Comparison of ENCODE assay signal across 33 cellular contexts in genomic region chr22:31461699-31462098, GRCh38.
"Had no signal": no experiment of that assay in that cellular context is flagged by ENCODE, and none has a peak within 500 bp of the region (broad histone marks: within the 10 kb centered on the region; RNA-seq: fewer than 3 reads in every experiment).

No MANE protein-coding gene starts in this region.

- H3K36me3 ChIP-seq: breast epithelium had no signal

- H3K4me1 ChIP-seq: ascending aorta, breast epithelium, colonic mucosa had no signal

- DNase-seq: activated B cell treated with CpG ODN at 0.5 μM for 24 hours; activated CD4-positive, alpha-beta T cell treated with anti-CD3 and anti-CD28 coated beads for 48 hours; activated CD4-positive, alpha-beta T cell treated with anti-CD3 and anti-CD28 coated beads, Interleukin-2, amount 50 U/mL, for 1 hour; activated CD4-positive, alpha-beta T cell treated with anti-CD3 and anti-CD28 coated beads, Interleukin-2, amount 50 U/mL, for 48 hours; activated CD8-positive, alpha-beta memory T cell treated with anti-CD3 and anti-CD28 coated beads for 24 hours; activated CD8-positive, alpha-beta memory T cell treated with anti-CD3 and anti-CD28 coated beads, Interleukin-2, amount 50 U/mL, for 48 hours; activated CD8-positive, alpha-beta T cell treated with anti-CD3 and anti-CD28 coated beads for 36 hours; activated effector memory CD4-positive, alpha-beta T cell treated with Interleukin-2 at 50 U/mL for 16 hours; activated gamma-delta T cell treated with Interleukin-2 at 50 U/mL for 16 hours; activated naive CD4-positive, alpha-beta T cell treated with anti-CD3 and anti-CD28 coated beads for 36 hours; activated naive CD8-positive, alpha-beta T cell treated with anti-CD3 and anti-CD28 coated beads, Interleukin-2, amount 10 ng/mL, durations not matched to agents 7 days and 5 days; activated T-cell treated with anti-CD3 and anti-CD28 coated beads, Interleukin-2, amount 50 U/mL, for 48 hours; central memory CD4-positive, alpha-beta T cell; cerebellar nuclear complex; colonic mucosa; effector CD8-positive, alpha-beta T cell; foreskin fibroblast; head of caudate nucleus; T-helper 1 cell; T-helper 17 cell; T1000; WERI-Rb-1 had no signal

- ATAC-seq: activated CD4-positive, CD25-positive, alpha-beta regulatory T cell treated with anti-CD3 and anti-CD28 coated beads, Interleukin-2, amount 50 U/mL, for 24 hours; activated CD8-positive, alpha-beta T cell treated with anti-CD3 and anti-CD28 coated beads for 36 hours; activated naive CD4-positive, alpha-beta T cell treated with anti-CD3 and anti-CD28 coated beads, Interleukin-2, amount 50 U/mL, for 72 hours; esophagus mucosa; T-helper 17 cell had no signal

- H3K27me3 ChIP-seq: ascending aorta, breast epithelium, cardiac muscle cell, colonic mucosa had no signal

- H3K4me3 ChIP-seq: ascending aorta, breast epithelium, cardiac muscle cell, colonic mucosa had no signal

- H3K9me3 Mint-ChIP-seq: activated B cell treated with CpG ODN at 0.5 μM for 24 hours; activated CD8-positive, alpha-beta T cell treated with anti-CD3 and anti-CD28 coated beads for 36 hours; activated naive CD4-positive, alpha-beta T cell treated with anti-CD3 and anti-CD28 coated beads for 36 hours; activated naive CD4-positive, alpha-beta T cell treated with anti-CD3 and anti-CD28 coated beads, Interleukin-2, amount 50 U/mL, for 72 hours; activated naive CD8-positive, alpha-beta T cell treated with anti-CD3 and anti-CD28 coated beads, Interleukin-2, amount 10 ng/mL, durations not matched to agents 7 days and 5 days; activated T-helper 1 cell treated with anti-CD3 and anti-CD28 coated beads, Interleukin-12 subunit alpha, Interleukin-12 subunit beta, Interleukin-2, Interleukin-4 antibody, amounts not matched to agents 30 ng/mL and 10 ng/mL and 1 ng/mL, durations not matched to agents 14 hours and 24 hours and 36 hours; brain; T-helper 2 cell treated with Interferon-gamma antibody and Interleukin-4, amounts not matched to agents 5 μg/mL and 100 μg/mL, for 36 hours had no signal

- H3K9me3 ChIP-seq: ascending aorta, breast epithelium, colonic mucosa had no signal

- H3K4me3 Mint-ChIP-seq: activated B cell treated with CpG ODN at 0.5 μM for 24 hours; activated CD8-positive, alpha-beta T cell treated with anti-CD3 and anti-CD28 coated beads for 36 hours; activated naive CD4-positive, alpha-beta T cell treated with anti-CD3 and anti-CD28 coated beads for 36 hours; activated naive CD8-positive, alpha-beta T cell treated with anti-CD3 and anti-CD28 coated beads, Interleukin-2, amount 10 ng/mL, durations not matched to agents 7 days and 5 days; activated T-helper 1 cell treated with anti-CD3 and anti-CD28 coated beads, Interleukin-12 subunit alpha, Interleukin-12 subunit beta, Interleukin-2, Interleukin-4 antibody, amounts not matched to agents 30 ng/mL and 10 ng/mL and 1 ng/mL, durations not matched to agents 14 hours and 24 hours and 36 hours; brain; T-helper 17 cell; T-helper 2 cell treated with Interferon-gamma antibody and Interleukin-4, amounts not matched to agents 5 μg/mL and 100 μg/mL, for 36 hours had no signal

- FAIRE-seq: endometrium, frontal cortex had no signal

- H3K27ac ChIP-seq: ascending aorta, breast epithelium, cardiac muscle cell, colonic mucosa, WERI-Rb-1 had no signal

- H3K4me1 Mint-ChIP-seq: activated B cell treated with CpG ODN at 0.5 μM for 24 hours, brain had no signal

- H3K27ac Mint-ChIP-seq: activated B cell treated with CpG ODN at 0.5 μM for 24 hours; activated CD8-positive, alpha-beta T cell treated with anti-CD3 and anti-CD28 coated beads for 36 hours; activated naive CD4-positive, alpha-beta T cell treated with anti-CD3 and anti-CD28 coated beads for 36 hours; activated naive CD8-positive, alpha-beta T cell treated with anti-CD3 and anti-CD28 coated beads, Interleukin-2, amount 10 ng/mL, durations not matched to agents 7 days and 5 days; activated T-helper 1 cell treated with anti-CD3 and anti-CD28 coated beads, Interleukin-12 subunit alpha, Interleukin-12 subunit beta, Interleukin-2, Interleukin-4 antibody, amounts not matched to agents 30 ng/mL and 10 ng/mL and 1 ng/mL, durations not matched to agents 14 hours and 24 hours and 36 hours; brain; T-helper 17 cell; T-helper 2 cell treated with Interferon-gamma antibody and Interleukin-4, amounts not matched to agents 5 μg/mL and 100 μg/mL, for 36 hours had no signal

- H3K27me3 Mint-ChIP-seq: activated B cell treated with CpG ODN at 0.5 μM for 24 hours; activated CD8-positive, alpha-beta T cell treated with anti-CD3 and anti-CD28 coated beads for 36 hours; activated naive CD8-positive, alpha-beta T cell treated with anti-CD3 and anti-CD28 coated beads, Interleukin-2, amount 10 ng/mL, durations not matched to agents 7 days and 5 days; brain; T-helper 17 cell had no signal
